Comparison of ENCODE assay signal across 9 cellular contexts in genomic region chr17:17675925-17676534, GRCh38. TPM values are rescaled to one million over a fixed set of nuclear protein-coding genes. Genes with fewer than 3 reads are reported as not detected.
A peak's percentile ranks its signal among the peaks of the same experiment; 100 is the strongest.
DNase-seq lines count a peak whose midpoint lies in the region; ATAC-seq and TF ChIP-seq lines count a peak whose summit lies in the region.
"Had no signal": no experiment of that assay in that cellular context is flagged by ENCODE, and none has a peak within 500 bp of the region (broad histone marks: within the 10 kb centered on the region; RNA-seq: fewer than 3 reads in every experiment).

No MANE protein-coding gene starts in this region.

- no peak overlapping the region for H4K91ac ChIP-seq in neuronal stem cell (ENCODE audit: low read depth, low read length, poor library complexity)

- no peak overlapping the region for H3K14ac ChIP-seq in neuronal stem cell (ENCODE audit: low read length)

- peaks cover 22% of the 10 kb centered on the region for H3K4me1 Mint-ChIP-seq in MCF 10A (ENCODE audit: insufficient read depth, unreplicated experiment)

- H3K9me3 Mint-ChIP-seq in MCF 10A (ENCODE audit: unreplicated experiment): no peaks in the 10 kb centered on the region

- no peaks in the 10 kb centered on the region for H3K36me3 ChIP-seq in neuronal stem cell (replicated peaks in 1 of 2; ENCODE audit: control insufficient read depth in 2 of 2, insufficient read depth in 2 of 2, low read length in 2 of 2)

- peak overlapping the region; percentile 59 for H3K27ac Mint-ChIP-seq in MCF 10A (ENCODE audit: low read depth, unreplicated experiment)

- H2AFZ ChIP-seq in neuronal stem cell (ENCODE audit: low read length): no peak overlapping the region

- H3K9me3 ChIP-seq in neuronal stem cell (replicated peaks in 1 of 2; ENCODE audit: control insufficient read depth in 2 of 2, insufficient read depth in 1 of 2, low read depth in 1 of 2, low read length in 2 of 2): no peaks in the 10 kb centered on the region

- intact Hi-C loops in MCF 10A (cut with micrococcal nuclease): no loop called here

- H3K4ac ChIP-seq in neuronal stem cell (ENCODE audit: low read length): no peak overlapping the region

- peaks cover 0 to 19% (median 0%) of the 10 kb centered on the region in 3 experiments for H3K27me3 ChIP-seq in neuronal stem cell (ENCODE audit: control insufficient read depth in 3 of 3, insufficient read depth in 3 of 3, low read depth in 1 of 3, low read length in 3 of 3)

- DNase-seq in NCI-H2227 treated with DMSO at 0.1 percent for 48 hours (lab: John Stamatoyannopoulos, UW): peak; percentile 10
- DNase-seq in NCI-H2227 (lab: John Stamatoyannopoulos, UW; ENCODE audit: unreplicated experiment): no peak
- peak; percentile 34 for DNase-seq in NCI-H146 treated with DMSO at 0.1 percent for 48 hours (lab: John Stamatoyannopoulos, UW; ENCODE audit: unreplicated experiment)
- peak; percentile 86 for DNase-seq in MCF 10A (ENCODE audit: unreplicated experiment)
- peak; percentile 38 for DNase-seq in occipital lobe (lab: John Stamatoyannopoulos, UW)
- no peak for DNase-seq in neuronal stem cell (ENCODE audit: low spot score)
- DNase-seq in RKO (ENCODE audit: low spot score): no peak
- DNase-seq: NCI-H1105 had no signal

- peaks cover 8% of the 10 kb centered on the region for H3K27me3 Mint-ChIP-seq in MCF 10A (ENCODE audit: insufficient read depth, unreplicated experiment)

- no peak for ATAC-seq in GM19395 (IDR thresholded peaks at IDR 0.05; ENCODE audit: unreplicated experiment)

- H3K36me3 Mint-ChIP-seq in MCF 10A (ENCODE audit: insufficient read depth, unreplicated experiment): no peaks in the 10 kb centered on the region

- no TSS peak for BruUV-seq in MCF 10A (replicated peaks; lab: Mats Ljungman, UMichigan)

- H2BK120ac ChIP-seq in neuronal stem cell (ENCODE audit: low read depth, low read length): no peak overlapping the region

- H3K4me3 Mint-ChIP-seq in MCF 10A (ENCODE audit: unreplicated experiment): peak overlapping the region; percentile 49

- no peak overlapping the region for H3K27ac ChIP-seq in neuronal stem cell (replicated peaks; ENCODE audit: low read length)

- no peak overlapping the region for H3K9ac ChIP-seq in neuronal stem cell (ENCODE audit: low read depth, low read length, poor library complexity)

- H3K4me2 ChIP-seq in neuronal stem cell (ENCODE audit: insufficient read depth, low read length, poor library complexity, severe bottlenecking): no peak overlapping the region

- CTCF ChIA-PET in MCF 10A (lab: Yijun Ruan, JAX): interaction anchor here (0.6 kb wide), 1 partner anchor 404 kb away, joined by 4 read pairs; no protein-coding TSS in a partner anchor

- peaks cover 7 to 23% of the 10 kb centered on the region in 2 donors for H3K4me1 ChIP-seq in neuronal stem cell (ENCODE audit: control insufficient read depth in 2 of 2, insufficient read depth in 1 of 2, low read depth in 1 of 2, low read length in 2 of 2)

- POLR2A ChIA-PET in MCF 10A (lab: Yijun Ruan, JAX): interaction anchor here (0.7 to 1.2 kb wide), 11 partner anchors 10 to 238 kb away, joined by 3 to 6 read pairs (median 3); partner anchors contain the start of genes RASD1 and SREBF1

- no peak overlapping the region for H4K8ac ChIP-seq in neuronal stem cell (ENCODE audit: low read depth, low read length)

- no peak overlapping the region for H2BK15ac ChIP-seq in neuronal stem cell (ENCODE audit: low read length)

- H3K23ac ChIP-seq in neuronal stem cell (ENCODE audit: low read depth, low read length, poor library complexity): no peak overlapping the region

- no peak overlapping the region for H2BK12ac ChIP-seq in neuronal stem cell (ENCODE audit: low read length)

- H3K4me3 ChIP-seq in neuronal stem cell (ENCODE audit: low read length in 2 of 2): no peak overlapping the region

- no peak overlapping the region for H2AK5ac ChIP-seq in neuronal stem cell (ENCODE audit: low read depth, low read length)

- no peak for TF ChIP-seq CTCF in MCF 10A (IDR thresholded peaks at IDR 0.05; ENCODE audit: unreplicated experiment)

- no peaks in the 10 kb centered on the region for H3K79me1 ChIP-seq in neuronal stem cell (ENCODE audit: low read depth, low read length)

- H3K18ac ChIP-seq in neuronal stem cell (ENCODE audit: low read length): no peak overlapping the region

- H2BK5ac ChIP-seq in neuronal stem cell (ENCODE audit: low read length): no peak overlapping the region

- WGBS in neuronal stem cell (ENCODE audit: extremely low coverage in 2 of 2, insufficient read length in 2 of 2, insufficient replicate concordance in 1 of 2), 2 donors: no CpG with 5 or more reads among the region's 11 CpGs

RNA-seq across cellular contexts. Expression of gene RAI1, which starts 5.2 kb away (rescaled TPM):
- total RNA-seq in MCF 10A (2022) (30.4 and 34.6 TPM in 2 replicates), occipital lobe (14.3 TPM)
- polyA plus RNA-seq in neuronal stem cell (2013, experiment 1 of 2): 15.1 TPM
- 16.0 TPM for polyA plus RNA-seq in neuronal stem cell (2013, experiment 2 of 2)

Comparison
In these comparisons a context has a peak if more than half of its experiments do, and no peak if none do; other contexts are left out.
1. DNase-seq: peak in NCI-H2227 treated with DMSO at 0.1 percent for 48 hours (single experiment), NCI-H146 treated with DMSO at 0.1 percent for 48 hours (single experiment), MCF 10A (single experiment) and occipital lobe (single experiment); none in NCI-H2227 (single experiment), neuronal stem cell (single experiment) and RKO (single experiment).